In genomic region chr7:12054830-12055229, GRCh38 we compare ENCODE assay signal across 33 cellular contexts.
"Had no signal": no experiment of that assay in that cellular context is flagged by ENCODE, and none has a peak within 500 bp of the region (broad histone marks: within the 10 kb centered on the region; RNA-seq: fewer than 3 reads in every experiment).

No MANE protein-coding gene starts in this region.

- ATAC-seq: activated CD4-positive, CD25-positive, alpha-beta regulatory T cell treated with anti-CD3 and anti-CD28 coated beads, Interleukin-2, amount 50 U/mL, for 24 hours; activated CD8-positive, alpha-beta T cell treated with anti-CD3 and anti-CD28 coated beads for 36 hours; activated naive CD8-positive, alpha-beta T cell treated with anti-CD3 and anti-CD28 coated beads, Interleukin-2, amount 50 U/mL, for 24 hours; activated T-cell treated with anti-CD3 and anti-CD28 coated beads, Interleukin-2, amount 50 U/mL, for 4 hours; activated T-helper 17 cell treated with anti-CD3 and anti-CD28 coated beads, Interleukin-2, amount 50 U/mL, for 72 hours; body of pancreas; gastroesophageal sphincter; heart right ventricle; T-helper 17 cell had no signal

- H3K4me1 ChIP-seq: adrenal gland, body of pancreas, colonic mucosa, esophagus muscularis mucosa, gastroesophageal sphincter, heart right ventricle had no signal

- H3K4me3 ChIP-seq: adrenal gland, body of pancreas, cardiac muscle cell, colonic mucosa, dorsolateral prefrontal cortex, esophagus muscularis mucosa, gastroesophageal sphincter, heart right ventricle, hepatocyte had no signal

- H3K27ac ChIP-seq: adrenal gland, body of pancreas, cardiac muscle cell, colonic mucosa, dorsolateral prefrontal cortex, esophagus muscularis mucosa, gastroesophageal sphincter, heart right ventricle, hepatocyte, WERI-Rb-1 had no signal

- H3K27me3 ChIP-seq: adrenal gland, body of pancreas, cardiac muscle cell, colonic mucosa, dorsolateral prefrontal cortex, esophagus muscularis mucosa, gastroesophageal sphincter, heart right ventricle, hepatocyte had no signal

- H2AFZ ChIP-seq: hepatocyte had no signal

- H3K9me3 ChIP-seq: body of pancreas, colonic mucosa had no signal

- H3K4me2 ChIP-seq: hepatocyte had no signal

- DNase-seq: activated B cell treated with CpG ODN at 0.5 μM for 24 hours; activated CD4-positive, alpha-beta T cell treated with anti-CD3 and anti-CD28 coated beads for 48 hours; activated CD4-positive, alpha-beta T cell treated with anti-CD3 and anti-CD28 coated beads, Interleukin-2, amount 50 U/mL, for 1 hour; activated CD4-positive, alpha-beta T cell treated with anti-CD3 and anti-CD28 coated beads, Interleukin-2, amount 50 U/mL, for 48 hours; activated CD8-positive, alpha-beta memory T cell treated with anti-CD3 and anti-CD28 coated beads for 24 hours; activated CD8-positive, alpha-beta T cell treated with anti-CD3 and anti-CD28 coated beads for 36 hours; activated effector memory CD4-positive, alpha-beta T cell treated with anti-CD3 and anti-CD28 coated beads, Interleukin-2, amount 50 U/mL, for 16 hours; activated naive CD4-positive, alpha-beta T cell treated with anti-CD3 and anti-CD28 coated beads for 36 hours; activated naive CD8-positive, alpha-beta T cell treated with anti-CD3 and anti-CD28 coated beads for 36 hours; activated naive CD8-positive, alpha-beta T cell treated with anti-CD3 and anti-CD28 coated beads, Interleukin-2, amount 50 U/mL, for 24 hours; activated T-cell treated with anti-CD3 and anti-CD28 coated beads, Interleukin-2, amount 50 U/mL, for 4 hours; adrenal gland; amygdala; aorta; body of pancreas; central memory CD4-positive, alpha-beta T cell; cerebellar nuclear complex; colonic mucosa; dorsolateral prefrontal cortex; effector memory CD4-positive, alpha-beta T cell; endodermal cell; erythroblast; foreskin melanocyte; heart right ventricle; T-helper 17 cell; T1000; WERI-Rb-1 had no signal

- H3K36me3 ChIP-seq: adrenal gland, cardiac muscle cell, colonic mucosa, esophagus muscularis mucosa, gastroesophageal sphincter, heart right ventricle, WERI-Rb-1 had no signal
